8 cellular contexts compared by ENCODE assay signal in genomic region chr15:50134524-50135024, GRCh38. TPM values are rescaled to one million over a fixed set of nuclear protein-coding genes. Genes with fewer than 3 reads are reported as not detected.
DNase-seq lines count a peak whose midpoint lies in the region; ATAC-seq, FAIRE-seq and TF ChIP-seq lines count a peak whose summit lies in the region.

No MANE protein-coding gene starts in this region.

- peak; percentile 91 for DNase-seq in RCC 7860 (ENCODE audit: low spot score)
- DNase-seq in fibroblast of pulmonary artery (ENCODE audit: low read depth) = peak; percentile 70
- no peak for DNase-seq in transverse colon
- no peak for DNase-seq in hepatic stellate cell (ENCODE audit: low spot score)
- no peak for DNase-seq in C1 segment of cervical spinal cord (lab: John Stamatoyannopoulos, UW)
- DNase-seq in tibial nerve (ENCODE audit: low spot score in 2 of 2) = no peak

- TF ChIP-seq CTCF in fibroblast of pulmonary artery (IDR thresholded peaks at IDR 0.05; ENCODE audit: low read length, missing control alignments) (no peak), transverse colon (IDR thresholded peaks at IDR 0.05) (no peak), tibial nerve (IDR thresholded peaks at IDR 0.05) (no peak)

- H3K27me3 ChIP-seq in transverse colon = no peaks in the 10 kb centered on the region
- H3K27me3 ChIP-seq in tibial nerve = no peaks in the 10 kb centered on the region

- intact Hi-C loops in transverse colon (cut with DNase I; ENCODE audit: low total_unique reads) = loop anchor here (10.0 kb wide), 1 partner anchor 900 kb away; no protein-coding TSS in a partner anchor

- H3K4me3 ChIP-seq in fibroblast of pulmonary artery (replicated peaks; ENCODE audit: low read depth, low read length) = no peak overlapping the region
- H3K4me3 ChIP-seq in transverse colon = no peak overlapping the region
- H3K4me3 ChIP-seq in tibial nerve = no peak overlapping the region

- no peaks in the 10 kb centered on the region for H3K4me1 ChIP-seq in transverse colon
- peaks cover 0 to 4% (median 0%) of the 10 kb centered on the region in 4 donors for H3K4me1 ChIP-seq in tibial nerve

- no peaks in the 10 kb centered on the region for H3K36me3 ChIP-seq in transverse colon
- no peaks in the 10 kb centered on the region for H3K36me3 ChIP-seq in tibial nerve

- H3K9me3 ChIP-seq in transverse colon (no peaks in the 10 kb centered on the region), tibial nerve (no peaks in the 10 kb centered on the region)

- 12 to 15% methylated on average over 2 of the region's 2 CpGs for WGBS in transverse colon (ENCODE audit: low coverage in 1 of 2), 2 donors
- 4 to 13% methylated on average over 2 of the region's 2 CpGs for WGBS in tibial nerve, 2 donors

- H3K27ac ChIP-seq in transverse colon (peak overlapping the region in 3 of 4 donors; percentile 14 to 73 (median 54)), tibial nerve (peak overlapping the region in 2 of 4 donors; percentile 56 to 61)

- TF ChIP-seq EP300 in transverse colon (IDR thresholded peaks at IDR 0.05; ENCODE audit: low read depth) = no peak
- peak in 1 of 2 donors; percentile 61 for TF ChIP-seq EP300 in tibial nerve (IDR thresholded peaks at IDR 0.05)

- TF ChIP-seq POLR2A in transverse colon (IDR thresholded peaks at IDR 0.05) (no peak), tibial nerve (IDR thresholded peaks at IDR 0.05) (no peak)

- in situ Hi-C loops in transverse colon (cut with MboI; ENCODE audit: low pct_ligation_motif_present in 1 of 4, low pct_unique_long_range_greater_than_20kb in 1 of 4, low sequenced_read_pairs in 3 of 4) = loop anchor here (25.0 kb wide), 4 partner anchors 722 to 1272 kb away; partner anchors contain the start of gene FGF7 (in 1 of the 4)

- FAIRE-seq in RCC 7860 (lab: Jason Lieb, UNC) = no peak

- ATAC-seq in GM18519 (IDR thresholded peaks at IDR 0.05; ENCODE audit: low FRiP score, unreplicated experiment) (peak; percentile 72), HG02840 (IDR thresholded peaks at IDR 0.05; ENCODE audit: low FRiP score, unreplicated experiment) (peak; percentile 60)

RNA-seq across cellular contexts. Expression of gene ATP8B4, which starts 15.5 kb away (rescaled TPM):
- total RNA-seq in transverse colon = 10 to 100 TPM in 2 of 4 donors, 1 to 10 TPM in 2; 6.2 to 26.2 (median 8.5) TPM
- total RNA-seq in tibial nerve = 10 to 100 TPM; 11.8 to 18.2 (median 13.4) TPM

RNA-seq across cellular contexts. Expression of gene SLC27A2, which starts 47.4 kb away (rescaled TPM):
- total RNA-seq in transverse colon (10 to 100 TPM in 2 of 4 donors, 1 to 10 TPM in 2; 8.2 to 38.3 (median 21.5) TPM), tibial nerve (under 1 TPM in 2 of 4 donors, not detected in 2; 0.21 to 0.22 TPM)

Comparison
In these comparisons a context has a peak if more than half of its experiments do, and no peak if none do; other contexts are left out.
1. DNase-seq: peak in RCC 7860 (single experiment) and fibroblast of pulmonary artery (single experiment); none in transverse colon (single experiment), hepatic stellate cell (single experiment), C1 segment of cervical spinal cord (0 of 14) and tibial nerve (0 of 2).
2. RNA of gene SLC27A2, which starts 47.4 kb away (total RNA-seq): 8.2 to 38.3 TPM in transverse colon; 0.21 to 0.22 TPM in tibial nerve; every median in the first group is over 4 times any median in the second.